Comparison of ENCODE assay signal across 8 cellular contexts in the genomic region with DNA sequence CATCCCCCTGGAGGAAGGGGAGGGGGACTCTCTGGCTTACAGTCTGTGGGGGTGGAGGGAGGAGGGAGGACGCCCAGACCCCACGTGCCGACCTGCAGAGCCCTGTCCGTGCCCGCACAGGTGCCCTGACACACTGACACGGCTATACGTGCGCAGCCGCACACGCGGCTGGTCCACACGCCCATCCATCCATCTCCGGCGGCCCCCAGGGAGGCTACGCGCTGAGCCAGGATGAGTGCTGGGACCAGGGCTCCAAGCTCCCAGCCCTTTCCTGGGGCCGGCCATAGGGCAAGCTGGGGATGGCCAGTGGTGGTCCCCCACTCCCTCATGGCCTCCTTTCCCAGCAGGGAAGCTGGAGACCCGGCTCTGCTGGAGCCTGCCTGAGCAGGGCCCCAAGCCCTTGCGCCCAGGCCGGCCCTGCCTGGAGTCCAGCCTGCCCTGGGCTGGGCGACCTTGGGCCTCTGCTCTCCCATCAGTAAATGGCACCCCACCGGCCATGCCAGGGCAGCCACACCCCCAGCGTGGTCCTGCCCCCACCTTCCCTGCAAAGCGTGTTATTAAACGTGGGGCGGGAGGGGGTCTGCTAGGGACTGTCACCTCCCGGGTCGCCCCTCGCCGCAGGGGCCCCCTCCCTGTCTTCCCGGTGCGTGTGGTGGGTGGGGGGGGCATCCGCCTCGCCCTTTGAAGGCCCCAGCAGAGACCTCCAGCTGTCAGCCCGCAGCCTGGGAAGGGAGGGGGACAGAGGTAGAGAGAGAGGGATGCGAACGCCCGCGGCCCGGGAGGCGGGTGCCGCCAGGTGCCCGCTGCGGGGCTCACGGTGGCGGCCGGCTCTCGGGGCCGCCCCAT. TPM values are rescaled to one million over a fixed set of nuclear protein-coding genes. Genes with fewer than 3 reads are reported as not detected.
DNase-seq lines count a peak whose midpoint lies in the region; TF ChIP-seq lines count a peak whose summit lies in the region.

No MANE protein-coding gene starts in this region.

- peaks cover 6% of the 10 kb centered on the region for H3K4me1 Mint-ChIP-seq in nephron

- H3K9me3 ChIP-seq in BLaER1 treated with 17β-estradiol and CSF1 and Interleukin-3, amounts not matched to agents 10 nM and 100 nM (replicated peaks in 1 of 11): no peaks in the 10 kb centered on the region
- no peaks in the 10 kb centered on the region for H3K9me3 ChIP-seq in colonic mucosa

- H3K79me2 ChIP-seq in KMS-11 (ENCODE audit: insufficient read depth, low read depth): no peaks in the 10 kb centered on the region

- no peak for TF ChIP-seq CTCF in KMS-11 (conservative IDR thresholded peaks at IDR 0.05; ENCODE audit: low read depth, low read length)
- no peak for TF ChIP-seq CTCF in colonic mucosa (IDR thresholded peaks at IDR 0.05)
- no peak for TF ChIP-seq CTCF in nephron (IDR thresholded peaks at IDR 0.05; ENCODE audit: unreplicated experiment in 3 of 3)

- H3K27me3 ChIP-seq in BLaER1 treated with 17β-estradiol and CSF1 and Interleukin-3, amounts not matched to agents 10 nM and 100 nM: peaks cover 64 to 73% (median 72%) of the 10 kb centered on the region in 11 experiments
- peaks cover 79% of the 10 kb centered on the region for H3K27me3 ChIP-seq in KMS-11 (ENCODE audit: insufficient read depth, low read depth)
- peaks cover 34% of the 10 kb centered on the region for H3K27me3 ChIP-seq in colonic mucosa

- H3K9me3 Mint-ChIP-seq in nephron: no peaks in the 10 kb centered on the region

- H3K27me3 Mint-ChIP-seq in nephron (ENCODE audit: low read depth): peaks cover 27% of the 10 kb centered on the region

- no peaks in the 10 kb centered on the region for H3K36me3 Mint-ChIP-seq in nephron (ENCODE audit: low read depth)

- peaks cover 12 to 42% (median 29%) of the 10 kb centered on the region in 10 experiments; a peak in 18 of 20 replicates for H3K4me1 ChIP-seq in BLaER1 treated with 17β-estradiol and CSF1 and Interleukin-3, amounts not matched to agents 10 nM and 100 nM
- H3K4me1 ChIP-seq in KMS-11 (ENCODE audit: low read depth, poor library complexity, severe bottlenecking) (no peaks in the 10 kb centered on the region), colonic mucosa (no peaks in the 10 kb centered on the region)

- intact Hi-C loops in colonic mucosa (cut with DNase I): no loop called here

- H3K4me3 ChIP-seq in BLaER1 treated with 17β-estradiol and CSF1 and Interleukin-3, amounts not matched to agents 10 nM and 100 nM: peak overlapping the region; percentile 45 to 68 (median 55)
- H3K4me3 ChIP-seq in KMS-11 (IDR thresholded peaks at IDR 0.05; ENCODE audit: insufficient read depth, low read depth, low read length) (no peak overlapping the region), colonic mucosa (peak overlapping the region; percentile 7)

- H3K27ac Mint-ChIP-seq in nephron: no peak overlapping the region

- H3K4me3 Mint-ChIP-seq in nephron: peak overlapping the region; percentile 66 to 73 (median 66)

- no peaks in the 10 kb centered on the region for H3K36me3 ChIP-seq in BLaER1 treated with 17β-estradiol and CSF1 and Interleukin-3, amounts not matched to agents 10 nM and 100 nM
- no peaks in the 10 kb centered on the region for H3K36me3 ChIP-seq in KMS-11 (ENCODE audit: insufficient read depth)
- no peaks in the 10 kb centered on the region for H3K36me3 ChIP-seq in colonic mucosa

- peak overlapping the region; percentile 76 to 97 (median 90) for H3K4me2 ChIP-seq in BLaER1 treated with 17β-estradiol and CSF1 and Interleukin-3, amounts not matched to agents 10 nM and 100 nM
- H3K4me2 ChIP-seq in KMS-11: peak overlapping the region; percentile 29

- peaks cover 0 to 47% (median 22%) of the 10 kb centered on the region in 11 experiments; a peak in 18 of 22 replicates for H4K20me1 ChIP-seq in BLaER1 treated with 17β-estradiol and CSF1 and Interleukin-3, amounts not matched to agents 10 nM and 100 nM
- no peaks in the 10 kb centered on the region for H4K20me1 ChIP-seq in KMS-11 (ENCODE audit: insufficient read depth)

- DNase-seq in colonic mucosa (no peak), CD1c-positive myeloid dendritic cell (ENCODE audit: extremely low spot score) (no peak), cerebellum (ENCODE audit: low spot score) (no peak), NCI-H526 (lab: John Stamatoyannopoulos, UW) (no peak)
- no peak for DNase-seq in activated CD4-positive, CD25-positive, alpha-beta regulatory T cell (lab: John Stamatoyannopoulos, UW)

- H3K9ac ChIP-seq in BLaER1 treated with 17β-estradiol and CSF1 and Interleukin-3, amounts not matched to agents 10 nM and 100 nM: peak overlapping the region in 9 of 11 experiments; percentile 8 to 66 (median 51); a peak in 12 of 22 replicates
- H3K9ac ChIP-seq in KMS-11 (no peak overlapping the region), colonic mucosa (ENCODE audit: low read depth in 2 of 2, low read length in 2 of 2) (peak overlapping the region in 1 of 2 donors; percentile 43)

- no peak overlapping the region for H2AFZ ChIP-seq in KMS-11 (ENCODE audit: low read depth)

- no peak overlapping the region for H3K27ac ChIP-seq in BLaER1 treated with 17β-estradiol and CSF1 and Interleukin-3, amounts not matched to agents 10 nM and 100 nM
- H3K27ac ChIP-seq in KMS-11 (no peak overlapping the region), colonic mucosa (no peak overlapping the region)

RNA-seq across cellular contexts. Expression of gene CASKIN1, which starts 0.9 kb away (rescaled TPM):
- under 1 TPM; 0.07 to 0.27 TPM for total RNA-seq in colonic mucosa
- 19.0 TPM for total RNA-seq in cerebellum

RNA-seq across cellular contexts. Expression of gene MLST8, which starts 9.7 kb away (rescaled TPM):
- total RNA-seq in colonic mucosa (10 to 100 TPM; 26.5 to 53.5 TPM), cerebellum (8.9 TPM)

RNA-seq across cellular contexts. Expression of gene BRICD5, which starts 15.1 kb away (rescaled TPM):
- total RNA-seq in colonic mucosa: 10 to 100 TPM in 1 of 2 donors, 1 to 10 TPM in 1; 7.7 to 15.2 TPM
- 12.3 TPM for total RNA-seq in cerebellum

RNA-seq across cellular contexts. Expression of gene PGP, which starts 19.1 kb away (rescaled TPM):
- total RNA-seq in colonic mucosa (10 to 100 TPM; 17.1 to 37.3 TPM), cerebellum (13.7 TPM)

RNA-seq across cellular contexts. Expression of gene E4F1, which starts 27.9 kb away (rescaled TPM):
- 10 to 100 TPM; 19.9 to 37.4 TPM for total RNA-seq in colonic mucosa
- 25.3 TPM for total RNA-seq in cerebellum

Comparison
In these comparisons a context has a peak if more than half of its experiments do, and no peak if none do; other contexts are left out.
1. RNA of gene CASKIN1, which starts 0.9 kb away (total RNA-seq): 19.0 TPM in cerebellum (single experiment); 0.07 to 0.27 TPM in colonic mucosa; every median in the first group is over 10 times any median in the second.